Comparison of ENCODE assay signal across 31 cellular contexts in the genomic region with DNA sequence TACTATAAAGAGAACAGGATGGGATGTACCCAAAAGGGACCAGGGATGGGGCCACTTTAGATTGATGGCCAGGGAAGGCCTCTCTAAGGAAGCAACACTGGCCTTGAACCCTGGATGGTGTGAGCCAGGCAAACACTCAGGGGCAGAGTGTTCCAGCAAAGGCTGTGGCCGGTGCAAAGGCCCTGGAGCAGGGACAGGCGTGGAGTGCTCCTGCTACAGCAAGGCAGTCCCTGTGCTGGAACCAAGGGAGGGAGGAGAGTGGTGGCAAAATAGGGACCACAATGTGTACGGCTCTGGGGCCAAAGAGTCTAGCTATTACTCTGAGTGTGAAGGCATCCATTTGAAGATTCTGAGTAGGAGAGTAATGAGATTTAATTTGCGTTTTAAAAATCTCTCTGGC.
"Had no signal": no experiment of that assay in that cellular context is flagged by ENCODE, and none has a peak within 500 bp of the region (broad histone marks: within the 10 kb centered on the region; RNA-seq: fewer than 3 reads in every experiment).

No MANE protein-coding gene starts in this region.

- H3K9me3 Mint-ChIP-seq: activated CD4-positive, alpha-beta memory T cell treated with anti-CD3 and anti-CD28 coated beads for 36 hours; activated CD4-positive, alpha-beta T cell treated with anti-CD3 and anti-CD28 coated beads, Interleukin-2, amount 10 ng/mL, durations not matched to agents 24 days and 14 days; activated naive CD4-positive, alpha-beta T cell treated with anti-CD3 and anti-CD28 coated beads for 36 hours; activated naive CD4-positive, alpha-beta T cell treated with anti-CD3 and anti-CD28 coated beads, Interleukin-2, amount 50 U/mL, for 72 hours; activated naive CD8-positive, alpha-beta T cell treated with anti-CD3 and anti-CD28 coated beads, Interleukin-2, amount 10 ng/mL, durations not matched to agents 7 days and 5 days; activated T-helper 1 cell treated with anti-CD3 and anti-CD28 coated beads, Interleukin-12 subunit alpha, Interleukin-12 subunit beta, Interleukin-2, Interleukin-4 antibody, amounts not matched to agents 30 ng/mL and 10 ng/mL and 1 ng/mL, durations not matched to agents 14 hours and 24 hours and 36 hours; activated T-helper 2 cell treated with anti-CD3 and anti-CD28 coated beads, Interferon-gamma antibody, Interleukin-2, Interleukin-4, amounts not matched to agents 10 μg/mL and 5 μg/mL and 100 μg/mL, durations not matched to agents 14 hours and 24 hours and 36 hours; brain had no signal

- H3K4me1 Mint-ChIP-seq: activated CD4-positive, alpha-beta T cell treated with anti-CD3 and anti-CD28 coated beads for 36 hours; activated CD4-positive, alpha-beta T cell treated with anti-CD3 and anti-CD28 coated beads, Interleukin-2, amount 10 ng/mL, durations not matched to agents 24 days and 14 days; activated CD8-positive, alpha-beta memory T cell treated with anti-CD3 and anti-CD28 coated beads, Interleukin-2, amount 10 ng/mL, durations not matched to agents 7 days and 5 days; activated naive CD8-positive, alpha-beta T cell treated with anti-CD3 and anti-CD28 coated beads, Interleukin-2, amount 10 ng/mL, durations not matched to agents 7 days and 5 days had no signal

- H3K36me3 Mint-ChIP-seq: activated CD4-positive, alpha-beta memory T cell treated with anti-CD3 and anti-CD28 coated beads for 36 hours; activated CD8-positive, alpha-beta memory T cell treated with anti-CD3 and anti-CD28 coated beads, Interleukin-2, amount 10 ng/mL, durations not matched to agents 7 days and 5 days; activated naive CD4-positive, alpha-beta T cell treated with anti-CD3 and anti-CD28 coated beads, Interleukin-2, amount 50 U/mL, for 72 hours; activated naive CD8-positive, alpha-beta T cell treated with anti-CD3 and anti-CD28 coated beads, Interleukin-2, amount 10 ng/mL, durations not matched to agents 7 days and 5 days; brain had no signal

- H3K4me3 ChIP-seq: ascending aorta, breast epithelium, cardiac muscle cell, colonic mucosa, esophagus squamous epithelium, gastroesophageal sphincter had no signal

- H3K27me3 Mint-ChIP-seq: activated naive CD8-positive, alpha-beta T cell treated with anti-CD3 and anti-CD28 coated beads, Interleukin-2, amount 10 ng/mL, durations not matched to agents 7 days and 5 days had no signal

- ATAC-seq: activated CD4-positive, alpha-beta T cell treated with anti-CD3 and anti-CD28 coated beads for 36 hours; activated CD8-positive, alpha-beta memory T cell treated with anti-CD3 and anti-CD28 coated beads, Interleukin-2, amount 10 ng/mL, durations not matched to agents 7 days and 5 days; activated CD8-positive, alpha-beta T cell treated with anti-CD3 and anti-CD28 coated beads, Interleukin-2, amount 10 ng/mL, durations not matched to agents 7 days and 5 days; activated naive CD4-positive, alpha-beta T cell treated with anti-CD3 and anti-CD28 coated beads, Interleukin-2, amount 50 U/mL, for 72 hours; gastroesophageal sphincter had no signal

- FAIRE-seq: endometrium, endothelial cell of umbilical vein had no signal

- H3K27ac ChIP-seq: ascending aorta, breast epithelium, cardiac muscle cell, colonic mucosa, epithelial cell of prostate, esophagus squamous epithelium, gastroesophageal sphincter had no signal

- H3K4me1 ChIP-seq: ascending aorta, breast epithelium, colonic mucosa, esophagus squamous epithelium, gastroesophageal sphincter had no signal

- DNase-seq: activated CD4-positive, alpha-beta memory T cell treated with anti-CD3 and anti-CD28 coated beads for 36 hours; activated CD4-positive, alpha-beta T cell treated with anti-CD3 and anti-CD28 coated beads for 36 hours; activated CD4-positive, alpha-beta T cell treated with anti-CD3 and anti-CD28 coated beads, Interleukin-2, amount 10 ng/mL, durations not matched to agents 24 days and 14 days; activated CD4-positive, CD25-positive, alpha-beta regulatory T cell; activated CD4-positive, CD25-positive, alpha-beta regulatory T cell treated with anti-CD3 and anti-CD28 coated beads, Interleukin-2, amount 50 U/mL, for 72 hours; activated CD8-positive, alpha-beta memory T cell treated with anti-CD3 and anti-CD28 coated beads, Interleukin-2, amount 10 ng/mL, durations not matched to agents 7 days and 5 days; activated CD8-positive, alpha-beta memory T cell treated with anti-CD3 and anti-CD28 coated beads, Interleukin-2, amount 50 U/mL, for 4 hours; activated CD8-positive, alpha-beta T cell treated with anti-CD3 and anti-CD28 coated beads, Interleukin-2, amount 10 ng/mL, durations not matched to agents 7 days and 5 days; activated effector memory CD4-positive, alpha-beta T cell treated with anti-CD3 and anti-CD28 coated beads, Interleukin-2, amount 50 U/mL, for 16 hours; activated naive CD4-positive, alpha-beta T cell treated with anti-CD3 and anti-CD28 coated beads for 36 hours; activated naive CD8-positive, alpha-beta T cell treated with anti-CD3 and anti-CD28 coated beads, Interleukin-2, amount 10 ng/mL, durations not matched to agents 7 days and 5 days; activated T-cell treated with anti-CD3 and anti-CD28 coated beads, Interleukin-2, amount 50 U/mL, for 1 hour; activated T-cell treated with anti-CD3 and anti-CD28 coated beads, Interleukin-2, amount 50 U/mL, for 48 hours; central memory CD4-positive, alpha-beta T cell; cerebellar nuclear complex; colonic mucosa; effector CD8-positive, alpha-beta T cell; esophagus squamous epithelium; foreskin melanocyte; T-helper 2 cell had no signal

- H3K27me3 ChIP-seq: ascending aorta, breast epithelium, cardiac muscle cell, colonic mucosa had no signal

- H3K27ac Mint-ChIP-seq: activated CD4-positive, alpha-beta memory T cell treated with anti-CD3 and anti-CD28 coated beads for 36 hours; activated CD4-positive, alpha-beta T cell treated with anti-CD3 and anti-CD28 coated beads for 36 hours; activated CD4-positive, alpha-beta T cell treated with anti-CD3 and anti-CD28 coated beads, Interleukin-2, amount 10 ng/mL, durations not matched to agents 24 days and 14 days; activated CD8-positive, alpha-beta memory T cell treated with anti-CD3 and anti-CD28 coated beads, Interleukin-2, amount 10 ng/mL, durations not matched to agents 7 days and 5 days; activated CD8-positive, alpha-beta T cell treated with anti-CD3 and anti-CD28 coated beads, Interleukin-2, amount 10 ng/mL, durations not matched to agents 7 days and 5 days; activated naive CD4-positive, alpha-beta T cell treated with anti-CD3 and anti-CD28 coated beads for 36 hours; activated naive CD4-positive, alpha-beta T cell treated with anti-CD3 and anti-CD28 coated beads, Interleukin-2, amount 50 U/mL, for 72 hours; activated naive CD8-positive, alpha-beta T cell treated with anti-CD3 and anti-CD28 coated beads, Interleukin-2, amount 10 ng/mL, durations not matched to agents 7 days and 5 days; activated T-helper 1 cell treated with anti-CD3 and anti-CD28 coated beads, Interleukin-12 subunit alpha, Interleukin-12 subunit beta, Interleukin-2, Interleukin-4 antibody, amounts not matched to agents 30 ng/mL and 10 ng/mL and 1 ng/mL, durations not matched to agents 14 hours and 24 hours and 36 hours; activated T-helper 2 cell treated with anti-CD3 and anti-CD28 coated beads, Interferon-gamma antibody, Interleukin-2, Interleukin-4, amounts not matched to agents 10 μg/mL and 5 μg/mL and 100 μg/mL, durations not matched to agents 14 hours and 24 hours and 36 hours had no signal

- H3K4me3 Mint-ChIP-seq: activated CD4-positive, alpha-beta memory T cell treated with anti-CD3 and anti-CD28 coated beads for 36 hours; activated CD4-positive, alpha-beta T cell treated with anti-CD3 and anti-CD28 coated beads for 36 hours; activated CD4-positive, alpha-beta T cell treated with anti-CD3 and anti-CD28 coated beads, Interleukin-2, amount 10 ng/mL, durations not matched to agents 24 days and 14 days; activated CD8-positive, alpha-beta memory T cell treated with anti-CD3 and anti-CD28 coated beads, Interleukin-2, amount 10 ng/mL, durations not matched to agents 7 days and 5 days; activated CD8-positive, alpha-beta T cell treated with anti-CD3 and anti-CD28 coated beads, Interleukin-2, amount 10 ng/mL, durations not matched to agents 7 days and 5 days; activated naive CD4-positive, alpha-beta T cell treated with anti-CD3 and anti-CD28 coated beads for 36 hours; activated naive CD8-positive, alpha-beta T cell treated with anti-CD3 and anti-CD28 coated beads, Interleukin-2, amount 10 ng/mL, durations not matched to agents 7 days and 5 days; activated T-helper 1 cell treated with anti-CD3 and anti-CD28 coated beads, Interleukin-12 subunit alpha, Interleukin-12 subunit beta, Interleukin-2, Interleukin-4 antibody, amounts not matched to agents 30 ng/mL and 10 ng/mL and 1 ng/mL, durations not matched to agents 14 hours and 24 hours and 36 hours had no signal

- H3K9me3 ChIP-seq: ascending aorta, breast epithelium, colonic mucosa, esophagus squamous epithelium, gastroesophageal sphincter had no signal

- H3K36me3 ChIP-seq: ascending aorta, breast epithelium, cardiac muscle cell, colonic mucosa, esophagus squamous epithelium, gastroesophageal sphincter had no signal
